Comparison of ENCODE assay signal across 1 cellular context in genomic region chr11:73982990-73983763, GRCh38.
TF ChIP-seq lines count a peak whose summit lies in the region.

No MANE protein-coding gene starts in this region.

TF ChIP-seq in HepG2, 621 proteins besides CTCF, POLR2A, EP300 and RAD21 (continues in another document):
- no peak for TF ChIP-seq ZC3H4 (CRISPR knock-in tag; IDR thresholded peaks at IDR 0.05; ENCODE audit: borderline replicate concordance)
- TF ChIP-seq ARID3A (IDR thresholded peaks at IDR 0.05; ENCODE audit: low read depth, low read length), result no peak
- TF ChIP-seq NFKB2 (CRISPR knock-in tag; IDR thresholded peaks at IDR 0.05; ENCODE audit: borderline replicate concordance), result peak; percentile 97
- no peak for TF ChIP-seq MAFK (conservative IDR thresholded peaks at IDR 0.05 in 1 of 2, IDR thresholded peaks at IDR 0.05 in 1 of 2; ENCODE audit: low read length in 2 of 2)
- no peak; the same call in none of the 2 replicates for TF ChIP-seq ZNF335 (CRISPR knock-in tag; IDR thresholded peaks at IDR 0.05)
- TF ChIP-seq ZNF773 (CRISPR knock-in tag; IDR thresholded peaks at IDR 0.05; ENCODE audit: borderline replicate concordance), result no peak; the same call in none of the 2 replicates
- no peak for TF ChIP-seq ZNF672 (CRISPR knock-in tag; IDR thresholded peaks at IDR 0.05)
- peak; percentile 93 for TF ChIP-seq ZBTB43 (CRISPR knock-in tag; conservative IDR thresholded peaks at IDR 0.05)
- peak; percentile 85 for TF ChIP-seq FOXJ3 (CRISPR knock-in tag; IDR thresholded peaks at IDR 0.05; ENCODE audit: borderline replicate concordance)
- TF ChIP-seq AHR (CRISPR knock-in tag; IDR thresholded peaks at IDR 0.05), result 0 out of 2 replicates have a peak, but pooled peaks have one; percentile 19
- TF ChIP-seq PHF8 (CRISPR knock-in tag; IDR thresholded peaks at IDR 0.05), result peak; percentile 82
- TF ChIP-seq MATR3 (CRISPR knock-in tag; IDR thresholded peaks at IDR 0.05), result no peak
- no peak; the same call in 1 of the 2 replicates for TF ChIP-seq MIER2 (CRISPR knock-in tag; IDR thresholded peaks at IDR 0.05)
- peak; percentile 45 for TF ChIP-seq HMG20B (CRISPR knock-in tag; conservative IDR thresholded peaks at IDR 0.05)
- 0 out of 2 replicates have a peak, but pooled peaks have one; percentile 76 for TF ChIP-seq ZNF75D (CRISPR knock-in tag; IDR thresholded peaks at IDR 0.05; ENCODE audit: borderline replicate concordance)
- TF ChIP-seq SRSF4 (IDR thresholded peaks at IDR 0.05; ENCODE audit: low read depth, low read length, poor library complexity, severe bottlenecking), result no peak
- TF ChIP-seq GPBP1L1 (CRISPR knock-in tag; IDR thresholded peaks at IDR 0.05), result no peak
- TF ChIP-seq ZNF639 (CRISPR knock-in tag; conservative IDR thresholded peaks at IDR 0.05), result no peak; the same call in 1 of the 2 replicates
- TF ChIP-seq ONECUT2 (CRISPR knock-in tag; IDR thresholded peaks at IDR 0.05), result peak; percentile 68; the same call in 1 of the 2 replicates
- peak; percentile 88 for TF ChIP-seq ZNF800 (CRISPR knock-in tag; IDR thresholded peaks at IDR 0.05)
- no peak; the same call in 1 of the 2 replicates for TF ChIP-seq ZNF569 (CRISPR knock-in tag; IDR thresholded peaks at IDR 0.05; ENCODE audit: borderline replicate concordance)
- TF ChIP-seq YY1 (IDR thresholded peaks at IDR 0.05; ENCODE audit: insufficient read depth, insufficient replicate concordance, low read depth, low read length), result no peak
- no peak for TF ChIP-seq PRDM4 (CRISPR knock-in tag; IDR thresholded peaks at IDR 0.05; ENCODE audit: borderline replicate concordance)
- peak; percentile 43; the same call in 1 of the 2 replicates for TF ChIP-seq RCOR2 (CRISPR knock-in tag; IDR thresholded peaks at IDR 0.05)
- TF ChIP-seq ETS1 (CRISPR knock-in tag; IDR thresholded peaks at IDR 0.05), result 0 out of 2 replicates have a peak, but pooled peaks have one; percentile 76
- no peak for TF ChIP-seq DDIT3 (CRISPR knock-in tag; IDR thresholded peaks at IDR 0.05)
- peak; percentile 23; the same call in 1 of the 2 replicates for TF ChIP-seq RBAK (CRISPR knock-in tag; IDR thresholded peaks at IDR 0.05)
- peak; percentile 83; the same call in 1 of the 2 replicates for TF ChIP-seq GTF3A (CRISPR knock-in tag; conservative IDR thresholded peaks at IDR 0.05)
- peak; percentile 42; the same call in 1 of the 2 replicates for TF ChIP-seq ZNF629 (CRISPR knock-in tag; conservative IDR thresholded peaks at IDR 0.05)
- TF ChIP-seq MXI1 (IDR thresholded peaks at IDR 0.05; ENCODE audit: borderline replicate concordance, low read depth, low read length), result peak; percentile 71; the same call in 1 of the 3 replicates
- TF ChIP-seq TBX3 (IDR thresholded peaks at IDR 0.05; ENCODE audit: borderline replicate concordance), result peak; percentile 10; the same call in 1 of the 2 replicates
- no peak for TF ChIP-seq CHCHD3 (CRISPR knock-in tag; IDR thresholded peaks at IDR 0.05)
- TF ChIP-seq CREB3 (CRISPR knock-in tag; IDR thresholded peaks at IDR 0.05), result no peak; the same call in 1 of the 2 replicates
- TF ChIP-seq NFRKB (IDR thresholded peaks at IDR 0.05), result no peak
- no peak for TF ChIP-seq KIAA2018 (CRISPR knock-in tag; IDR thresholded peaks at IDR 0.05; ENCODE audit: borderline replicate concordance)
